Comparison of ENCODE assay signal across 1 cellular context in genomic region chr3:4491873-4492239, GRCh38.
TF ChIP-seq lines count a peak whose summit lies in the region.

No MANE protein-coding gene starts in this region.

TF ChIP-seq in HepG2, 621 proteins besides CTCF, POLR2A, EP300 and RAD21:
- TF ChIP-seq CBX2 (IDR thresholded peaks at IDR 0.05; ENCODE audit: low read depth, low read length) (no peak), CBX2 (CRISPR knock-in tag; IDR thresholded peaks at IDR 0.05; ENCODE audit: low read depth) (no peak), SNAPC4 (CRISPR knock-in tag; IDR thresholded peaks at IDR 0.05) (no peak), HMGXB3 (CRISPR knock-in tag; IDR thresholded peaks at IDR 0.05; ENCODE audit: borderline replicate concordance) (no peak), SP5 (CRISPR knock-in tag; IDR thresholded peaks at IDR 0.05; ENCODE audit: borderline replicate concordance, low read depth) (no peak), PHF20 (CRISPR knock-in tag; IDR thresholded peaks at IDR 0.05) (no peak), ARHGAP35 (CRISPR knock-in tag; IDR thresholded peaks at IDR 0.05; ENCODE audit: borderline replicate concordance) (no peak), SETDB1 (CRISPR knock-in tag; IDR thresholded peaks at IDR 0.05; ENCODE audit: borderline replicate concordance) (no peak), HHEX (CRISPR knock-in tag; IDR thresholded peaks at IDR 0.05) (no peak), SSRP1 (CRISPR knock-in tag; IDR thresholded peaks at IDR 0.05) (no peak), KLF9 (CRISPR knock-in tag; IDR thresholded peaks at IDR 0.05; ENCODE audit: low read depth) (no peak), ISL2 (CRISPR knock-in tag; IDR thresholded peaks at IDR 0.05) (no peak), ZNF609 (CRISPR knock-in tag; IDR thresholded peaks at IDR 0.05; ENCODE audit: borderline replicate concordance) (no peak), HDAC6 (IDR thresholded peaks at IDR 0.05; ENCODE audit: low read depth, low read length) (no peak), ADNP (CRISPR knock-in tag; IDR thresholded peaks at IDR 0.05) (no peak), TEAD2 (CRISPR knock-in tag; IDR thresholded peaks at IDR 0.05) (no peak), ZNF589 (CRISPR knock-in tag; conservative IDR thresholded peaks at IDR 0.05) (no peak), ZSCAN21 (CRISPR knock-in tag; IDR thresholded peaks at IDR 0.05; ENCODE audit: borderline replicate concordance) (no peak), KDM3A (CRISPR knock-in tag; IDR thresholded peaks at IDR 0.05; ENCODE audit: low read depth) (no peak), ZNF816 (CRISPR knock-in tag; IDR thresholded peaks at IDR 0.05; ENCODE audit: borderline replicate concordance) (no peak)
